29 cellular contexts compared by ENCODE assay signal in the genomic region with DNA sequence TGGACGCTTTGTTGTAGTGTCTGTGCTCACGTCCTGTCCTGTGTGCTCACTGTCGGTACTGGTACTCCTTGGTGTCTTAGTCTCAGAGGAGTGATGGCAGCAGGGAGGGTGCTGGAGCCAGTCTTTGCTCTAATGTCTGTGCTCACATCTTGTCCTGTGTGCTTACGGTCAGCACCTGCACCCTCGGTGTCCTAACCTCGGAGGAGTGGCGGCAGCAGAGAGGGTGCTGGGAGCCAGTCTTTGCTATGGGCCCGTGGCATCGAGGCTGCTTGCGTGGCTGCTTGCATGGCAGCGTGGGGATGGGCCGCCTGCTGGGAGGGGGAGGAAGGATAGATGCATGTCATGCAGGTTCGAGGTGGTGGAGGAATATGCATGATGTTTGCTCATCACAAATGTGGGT.
"Had no signal": no experiment of that assay in that cellular context is flagged by ENCODE, and none has a peak within 500 bp of the region (broad histone marks: within the 10 kb centered on the region; RNA-seq: fewer than 3 reads in every experiment).

No MANE protein-coding gene starts in this region.

- H3K27ac ChIP-seq: brain microvascular endothelial cell, epithelial cell of prostate, esophagus squamous epithelium, gastroesophageal sphincter, heart right ventricle, WERI-Rb-1 had no signal

- H3K27me3 Mint-ChIP-seq: activated B cell treated with CpG ODN at 0.5 μM for 24 hours; activated naive CD4-positive, alpha-beta T cell treated with anti-CD3 and anti-CD28 coated beads, Interleukin-2, amount 10 ng/mL, durations not matched to agents 7 days and 5 days; activated naive CD8-positive, alpha-beta T cell treated with anti-CD3 and anti-CD28 coated beads, Interleukin-2, amount 10 ng/mL, durations not matched to agents 7 days and 5 days; activated T-cell treated with anti-CD3 and anti-CD28 coated beads, Interleukin-2, amount 50 U/mL, for 24 hours; central memory CD8-positive, alpha-beta T cell; T-cell had no signal

- ATAC-seq: activated CD4-positive, CD25-positive, alpha-beta regulatory T cell treated with anti-CD3 and anti-CD28 coated beads, Interleukin-2, amount 50 U/mL, for 24 hours; activated naive CD4-positive, alpha-beta T cell treated with anti-CD3 and anti-CD28 coated beads, Interleukin-2, amount 50 U/mL, for 72 hours; activated T-cell treated with anti-CD3 and anti-CD28 coated beads, Interleukin-2, amount 50 U/mL, for 72 hours; gastroesophageal sphincter; T-cell had no signal

- H3K9me3 Mint-ChIP-seq: activated B cell treated with CpG ODN at 0.5 μM for 24 hours; activated naive CD4-positive, alpha-beta T cell treated with anti-CD3 and anti-CD28 coated beads, Interleukin-2, amount 10 ng/mL, durations not matched to agents 7 days and 5 days; activated naive CD4-positive, alpha-beta T cell treated with anti-CD3 and anti-CD28 coated beads, Interleukin-2, amount 50 U/mL, for 72 hours; activated naive CD8-positive, alpha-beta T cell treated with anti-CD3 and anti-CD28 coated beads, Interleukin-2, amount 10 ng/mL, durations not matched to agents 7 days and 5 days; activated T-cell treated with anti-CD3 and anti-CD28 coated beads, Interleukin-2, amount 50 U/mL, for 24 hours; activated T-cell treated with anti-CD3 and anti-CD28 coated beads, Interleukin-2, amount 50 U/mL, for 72 hours; central memory CD8-positive, alpha-beta T cell; T-cell; T-helper 1 cell treated with Interleukin-12 subunit alpha and Interleukin-12 subunit beta and Interleukin-4 antibody, amounts not matched to agents 30 μg/mL and 1 μg/mL, for 36 hours; T-helper 2 cell treated with Interferon-gamma antibody and Interleukin-4, amounts not matched to agents 5 μg/mL and 100 μg/mL, for 36 hours had no signal

- H3K4me1 Mint-ChIP-seq: activated B cell treated with CpG ODN at 0.5 μM for 24 hours; activated naive CD4-positive, alpha-beta T cell treated with anti-CD3 and anti-CD28 coated beads, Interleukin-2, amount 10 ng/mL, durations not matched to agents 7 days and 5 days; activated naive CD8-positive, alpha-beta T cell treated with anti-CD3 and anti-CD28 coated beads, Interleukin-2, amount 10 ng/mL, durations not matched to agents 7 days and 5 days; central memory CD8-positive, alpha-beta T cell had no signal

- H3K4me1 ChIP-seq: esophagus squamous epithelium, heart right ventricle had no signal

- H3K4me3 ChIP-seq: esophagus squamous epithelium, gastroesophageal sphincter, heart right ventricle had no signal

- DNase-seq: activated B cell treated with CpG ODN at 0.5 μM for 24 hours; activated CD4-positive, alpha-beta T cell treated with anti-CD3 and anti-CD28 coated beads for 48 hours; activated CD4-positive, alpha-beta T cell treated with anti-CD3 and anti-CD28 coated beads, Interleukin-2, amount 50 U/mL, for 1 hour; activated CD4-positive, alpha-beta T cell treated with anti-CD3 and anti-CD28 coated beads, Interleukin-2, amount 50 U/mL, for 48 hours; activated CD8-positive, alpha-beta memory T cell treated with anti-CD3 and anti-CD28 coated beads, Interleukin-2, amount 50 U/mL, for 48 hours; activated gamma-delta T cell; activated naive CD4-positive, alpha-beta T cell; activated naive CD4-positive, alpha-beta T cell treated with anti-CD3 and anti-CD28 coated beads, Interleukin-2, amount 10 ng/mL, durations not matched to agents 7 days and 5 days; activated naive CD8-positive, alpha-beta T cell treated with anti-CD3 and anti-CD28 coated beads, Interleukin-2, amount 10 ng/mL, durations not matched to agents 7 days and 5 days; activated T-cell treated with anti-CD3 and anti-CD28 coated beads for 4 hours; activated T-cell treated with anti-CD3 and anti-CD28 coated beads, Interleukin-2, amount 50 U/mL, for 24 hours; activated T-cell treated with anti-CD3 and anti-CD28 coated beads, Interleukin-2, amount 50 U/mL, for 72 hours; amniotic stem cell; anterior cingulate cortex; brain microvascular endothelial cell; effector CD8-positive, alpha-beta T cell; esophagus squamous epithelium; foreskin melanocyte; heart right ventricle; T-cell; T1000; WERI-Rb-1 had no signal

- H3K9me3 ChIP-seq: esophagus squamous epithelium, gastroesophageal sphincter, heart right ventricle had no signal

- H3K27ac Mint-ChIP-seq: activated B cell treated with CpG ODN at 0.5 μM for 24 hours; activated naive CD4-positive, alpha-beta T cell treated with anti-CD3 and anti-CD28 coated beads, Interleukin-2, amount 10 ng/mL, durations not matched to agents 7 days and 5 days; activated naive CD4-positive, alpha-beta T cell treated with anti-CD3 and anti-CD28 coated beads, Interleukin-2, amount 50 U/mL, for 72 hours; activated naive CD8-positive, alpha-beta T cell treated with anti-CD3 and anti-CD28 coated beads, Interleukin-2, amount 10 ng/mL, durations not matched to agents 7 days and 5 days; activated T-cell treated with anti-CD3 and anti-CD28 coated beads, Interleukin-2, amount 50 U/mL, for 24 hours; activated T-cell treated with anti-CD3 and anti-CD28 coated beads, Interleukin-2, amount 50 U/mL, for 72 hours; T-cell; T-helper 1 cell treated with Interleukin-12 subunit alpha and Interleukin-12 subunit beta and Interleukin-4 antibody, amounts not matched to agents 30 μg/mL and 1 μg/mL, for 36 hours; T-helper 2 cell treated with Interferon-gamma antibody and Interleukin-4, amounts not matched to agents 5 μg/mL and 100 μg/mL, for 36 hours had no signal

- H3K4me3 Mint-ChIP-seq: activated B cell treated with CpG ODN at 0.5 μM for 24 hours; activated naive CD4-positive, alpha-beta T cell treated with anti-CD3 and anti-CD28 coated beads, Interleukin-2, amount 10 ng/mL, durations not matched to agents 7 days and 5 days; activated naive CD8-positive, alpha-beta T cell treated with anti-CD3 and anti-CD28 coated beads, Interleukin-2, amount 10 ng/mL, durations not matched to agents 7 days and 5 days; activated T-cell treated with anti-CD3 and anti-CD28 coated beads, Interleukin-2, amount 50 U/mL, for 24 hours; activated T-cell treated with anti-CD3 and anti-CD28 coated beads, Interleukin-2, amount 50 U/mL, for 72 hours; central memory CD8-positive, alpha-beta T cell; T-cell; T-helper 1 cell treated with Interleukin-12 subunit alpha and Interleukin-12 subunit beta and Interleukin-4 antibody, amounts not matched to agents 30 μg/mL and 1 μg/mL, for 36 hours; T-helper 2 cell treated with Interferon-gamma antibody and Interleukin-4, amounts not matched to agents 5 μg/mL and 100 μg/mL, for 36 hours had no signal

- H3K27me3 ChIP-seq: brain microvascular endothelial cell, esophagus squamous epithelium, gastroesophageal sphincter, heart right ventricle had no signal
